Comparison of ENCODE assay signal across 10 cellular contexts in the genomic region with DNA sequence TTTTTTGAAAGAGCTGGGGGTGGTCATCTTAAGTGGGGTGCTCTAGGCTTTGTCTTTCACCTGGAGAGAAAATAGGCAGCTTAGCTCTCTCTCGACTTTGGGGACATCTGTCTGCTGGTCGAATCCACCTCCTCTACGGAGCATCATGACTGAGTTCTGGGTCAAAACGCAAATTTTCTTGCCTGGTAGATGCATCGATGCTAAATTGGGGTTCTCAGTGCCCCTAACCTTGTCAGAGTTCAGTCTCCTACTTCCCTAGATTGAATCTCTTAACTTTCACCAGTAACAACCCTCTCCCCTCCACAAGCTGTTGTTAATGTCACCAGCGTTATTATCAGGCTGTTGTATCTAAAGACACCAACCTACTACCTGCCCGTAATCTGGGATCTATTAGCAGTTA. TPM values are rescaled to one million over a fixed set of nuclear protein-coding genes. Genes with fewer than 3 reads are reported as not detected.
DNase-seq lines count a peak whose midpoint lies in the region; ATAC-seq, FAIRE-seq and TF ChIP-seq lines count a peak whose summit lies in the region.
"Had no signal": no experiment of that assay in that cellular context is flagged by ENCODE, and none has a peak within 500 bp of the region (broad histone marks: within the 10 kb centered on the region; RNA-seq: fewer than 3 reads in every experiment).

No MANE protein-coding gene starts in this region.

- FAIRE-seq in bronchial epithelial cell (lab: Jason Lieb, UNC) (no peak), frontal cortex (lab: Jason Lieb, UNC) (no peak)

- POLR2A ChIA-PET in naive thymus-derived CD8-positive, alpha-beta T cell (lab: Charles Lee): no interaction called here

- H3K4me1 Mint-ChIP-seq in naive thymus-derived CD8-positive, alpha-beta T cell: peaks cover 3 to 20% (median 17%) of the 10 kb centered on the region in 4 donors

- H3K4me1 ChIP-seq in HUES6 (ENCODE audit: control insufficient read depth, insufficient read depth, low read length): peaks cover 9% of the 10 kb centered on the region; the same call in 1 of the 2 replicates

- H3K27ac ChIP-seq in HUES6 (ENCODE audit: low read depth, low read length): no peak overlapping the region
- peak overlapping the region in 19 of 21 experiments; percentile 48 to 90 (median 80) for H3K27ac ChIP-seq in skin epidermis

- H3K27ac Mint-ChIP-seq in naive thymus-derived CD8-positive, alpha-beta T cell: peak overlapping the region in 1 of 10 donors; percentile 56

- H3K36me3 ChIP-seq in HUES6 (ENCODE audit: control insufficient read depth, insufficient read depth, low read length): no peaks in the 10 kb centered on the region
- H3K36me3 ChIP-seq in bronchial epithelial cell (ENCODE audit: control insufficient read depth, insufficient read depth, low read length): no peaks in the 10 kb centered on the region
- no peaks in the 10 kb centered on the region for H3K36me3 ChIP-seq in kidney epithelial cell (ENCODE audit: control insufficient read depth, insufficient read depth, low read length)

- H3K9me3 ChIP-seq in HUES6 (ENCODE audit: control insufficient read depth, insufficient read depth, low read depth, low read length): no peaks in the 10 kb centered on the region

- TF ChIP-seq CTCF in bronchial epithelial cell (IDR thresholded peaks at IDR 0.05; ENCODE audit: insufficient read depth, low read length, severe bottlenecking): no peak
- TF ChIP-seq CTCF in kidney epithelial cell (IDR thresholded peaks at IDR 0.05; ENCODE audit: insufficient read depth, low read length, poor library complexity, severe bottlenecking): no peak

- peaks cover 38 to 91% (median 62%) of the 10 kb centered on the region in 5 donors for H3K27me3 Mint-ChIP-seq in naive thymus-derived CD8-positive, alpha-beta T cell

- peaks cover 0 to 9% (median 6%) of the 10 kb centered on the region in 3 donors for H3K36me3 Mint-ChIP-seq in naive thymus-derived CD8-positive, alpha-beta T cell

- intact Hi-C loops in posterior vena cava (cut with DNase I): no loop called here

- peak overlapping the region in 1 of 10 donors; percentile 2 for H3K4me3 Mint-ChIP-seq in naive thymus-derived CD8-positive, alpha-beta T cell

- H3K27me3 ChIP-seq in HUES6 (ENCODE audit: control insufficient read depth, insufficient read depth, low read length): peaks cover 65% of the 10 kb centered on the region
- H3K27me3 ChIP-seq in bronchial epithelial cell (ENCODE audit: control insufficient read depth, insufficient read depth, low read length): no peaks in the 10 kb centered on the region
- H3K27me3 ChIP-seq in kidney epithelial cell (ENCODE audit: control insufficient read depth, insufficient read depth, low read length): peaks cover 46% of the 10 kb centered on the region

- no peak for ATAC-seq in naive thymus-derived CD8-positive, alpha-beta T cell
- ATAC-seq: activated CD4-positive, CD25-positive, alpha-beta regulatory T cell treated with anti-CD3 and anti-CD28 coated beads, Interleukin-2, amount 50 U/mL, for 24 hours had no signal

- H3K9me3 Mint-ChIP-seq in naive thymus-derived CD8-positive, alpha-beta T cell: peaks cover 0 to 8% (median 0%) of the 10 kb centered on the region in 9 donors

- peak overlapping the region; percentile 78 for H3K4me3 ChIP-seq in HUES6 (ENCODE audit: low read depth, low read length)
- H3K4me3 ChIP-seq in bronchial epithelial cell (ENCODE audit: low read depth, low read length): peak overlapping the region; percentile 90
- H3K4me3 ChIP-seq in kidney epithelial cell (ENCODE audit: low read depth, low read length): peak overlapping the region; percentile 42
- peak overlapping the region; percentile 58 to 72 (median 64) for H3K4me3 ChIP-seq in skin epidermis

- DNase-seq in bronchial epithelial cell (ENCODE audit: low read depth) (no peak), kidney epithelial cell (ENCODE audit: low read depth) (no peak), frontal cortex (ENCODE audit: low spot score in 2 of 2) (no peak), HUDEP-2 (lab: John Stamatoyannopoulos, UW; ENCODE audit: unreplicated experiment in 76 of 76) (no peak), posterior vena cava (ENCODE audit: low spot score) (no peak)
- DNase-seq in naive thymus-derived CD8-positive, alpha-beta T cell: no peak
- DNase-seq: effector CD4-positive, alpha-beta T cell had no signal

- H3K9ac ChIP-seq in HUES6 (ENCODE audit: low read length): peak overlapping the region; percentile 86

RNA-seq across cellular contexts. Expression of a gene that starts 0.7 kb away (rescaled TPM):
- 7.1 and 14.8 TPM in 2 replicates for total RNA-seq in bronchial epithelial cell
- total RNA-seq in kidney epithelial cell: 8.1 and 14.7 TPM in 2 replicates
- total RNA-seq in naive thymus-derived CD8-positive, alpha-beta T cell: not detected
- polyA plus RNA-seq in naive thymus-derived CD8-positive, alpha-beta T cell: not detected
- total RNA-seq in frontal cortex: 84.0 TPM
- 10 to 100 TPM; 16.1 to 59.6 TPM for total RNA-seq in posterior vena cava
